16 cellular contexts compared by ENCODE assay signal in the genomic region with DNA sequence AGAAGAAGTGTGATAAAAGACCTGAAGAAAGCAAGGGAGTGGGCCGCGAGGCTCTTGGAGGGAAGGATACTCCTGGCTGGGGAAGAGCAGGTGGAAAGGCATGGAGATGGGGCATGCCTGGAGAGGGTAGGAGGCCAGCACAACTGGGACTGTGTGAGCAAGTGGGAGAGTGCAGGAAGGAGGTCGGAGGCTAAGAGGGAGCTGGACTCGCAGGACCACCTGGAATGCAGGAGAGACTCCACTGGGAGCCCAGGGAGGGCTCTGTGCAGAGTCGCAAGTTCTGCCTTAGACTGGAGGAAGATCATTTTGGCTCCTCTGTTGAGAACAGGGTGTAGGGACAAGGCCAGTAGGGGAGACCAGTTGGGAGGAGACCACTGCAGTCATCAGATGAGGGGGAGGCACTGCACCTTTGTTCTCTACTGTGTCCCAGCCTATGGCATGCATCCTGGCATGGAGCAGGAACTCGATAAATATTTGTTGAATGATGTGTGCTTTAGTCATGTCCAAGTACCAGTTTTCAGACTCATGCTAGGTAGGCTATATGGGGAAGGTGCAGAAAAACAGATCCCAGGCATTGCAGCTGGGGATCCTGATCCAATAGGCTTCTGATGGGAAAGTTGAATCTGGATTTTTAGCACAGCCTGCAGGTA. TPM values are rescaled to one million over a fixed set of nuclear protein-coding genes. Genes with fewer than 3 reads are reported as not detected.
DNase-seq lines count a peak whose midpoint lies in the region; FAIRE-seq and TF ChIP-seq lines count a peak whose summit lies in the region.
"Had no signal": no experiment of that assay in that cellular context is flagged by ENCODE, and none has a peak within 500 bp of the region (broad histone marks: within the 10 kb centered on the region; RNA-seq: fewer than 3 reads in every experiment).

No MANE protein-coding gene starts in this region.

- H2AK5ac ChIP-seq in H9 (ENCODE audit: insufficient read length, low read length): peak overlapping the region; percentile 84

- H2BK20ac ChIP-seq in H9 (ENCODE audit: low read depth, low read length, poor library complexity, severe bottlenecking): no peak overlapping the region

- H3K27me3 ChIP-seq in H9 (ENCODE audit: insufficient read depth, low read length) (no peaks in the 10 kb centered on the region), skeletal muscle satellite cell (ENCODE audit: control insufficient read depth, insufficient read depth, low read length) (no peaks in the 10 kb centered on the region)
- H3K27me3 ChIP-seq: adrenal gland, hepatocyte had no signal

- H3K36me3 Mint-ChIP-seq in H9 (ENCODE audit: insufficient read depth in 1 of 3, low read depth in 3 of 3): no peaks in the 10 kb centered on the region; a peak in 1 of 7 replicates
- H3K36me3 Mint-ChIP-seq in endothelial cell (ENCODE audit: low read depth, unreplicated experiment): no peaks in the 10 kb centered on the region
- H3K36me3 Mint-ChIP-seq: CD14-positive monocyte had no signal

- H2BK5ac ChIP-seq in H9 (ENCODE audit: insufficient read length, low read length): peak overlapping the region; percentile 49

- no peak overlapping the region for H2BK120ac ChIP-seq in H9 (ENCODE audit: low read depth, low read length, poor library complexity, severe bottlenecking)

- no peak overlapping the region for H2BK15ac ChIP-seq in H9 (ENCODE audit: low read depth, low read length)

- H4K5ac ChIP-seq in H9 (ENCODE audit: insufficient read length, low read depth, low read length): no peak overlapping the region

- H3K9me3 Mint-ChIP-seq in H9 (peaks cover 0 to 4% of the 10 kb centered on the region in 2 experiments; a peak in 3 of 5 replicates), endothelial cell (ENCODE audit: unreplicated experiment) (no peaks in the 10 kb centered on the region)

- no peak overlapping the region for H3K9ac ChIP-seq in H9 (ENCODE audit: extremely low read depth, insufficient read length, low read length)
- H3K9ac ChIP-seq in skeletal muscle satellite cell (ENCODE audit: low read depth, low read length): no peak overlapping the region

- no peak overlapping the region for H3K27ac Mint-ChIP-seq in H9
- H3K27ac Mint-ChIP-seq in endothelial cell (ENCODE audit: unreplicated experiment): no peak overlapping the region
- H3K27ac Mint-ChIP-seq: CD14-positive monocyte had no signal

- H3T11ph ChIP-seq in H9 (ENCODE audit: low read length): no peak overlapping the region

- H3K4me1 ChIP-seq in H9 (ENCODE audit: insufficient read depth, low read length) (peaks cover 13% of the 10 kb centered on the region; the same call in 1 of the 2 replicates), skeletal muscle satellite cell (ENCODE audit: control insufficient read depth, insufficient read depth, low read length) (peaks cover 42% of the 10 kb centered on the region)
- H3K4me1 ChIP-seq: adrenal gland had no signal

- no peak overlapping the region for H3K4ac ChIP-seq in H9 (ENCODE audit: low read depth, low read length)

- H3K36me3 ChIP-seq in skeletal muscle satellite cell (ENCODE audit: insufficient read depth, low read length): no peaks in the 10 kb centered on the region
- H3K36me3 ChIP-seq: adrenal gland had no signal

- no peaks in the 10 kb centered on the region for H3K79me2 ChIP-seq in H9 (ENCODE audit: insufficient read depth, low read length)
- H3K79me2 ChIP-seq: hepatocyte had no signal

- peak overlapping the region; percentile 70 for H4K91ac ChIP-seq in H9 (ENCODE audit: insufficient read length, low read depth, low read length)

- H3K4me3 Mint-ChIP-seq in H9 (no peak overlapping the region), endothelial cell (ENCODE audit: unreplicated experiment) (peak overlapping the region; percentile 51)
- H3K4me3 Mint-ChIP-seq: activated T-cell treated with anti-CD3 and anti-CD28 coated beads, Interleukin-2, amount 50 U/mL, for 4 hours; CD14-positive monocyte had no signal

- TF ChIP-seq CTCF in H9 (conservative IDR thresholded peaks at IDR 0.05) (no peak), endothelial cell (IDR thresholded peaks at IDR 0.05; ENCODE audit: unreplicated experiment) (no peak), GM10266 (IDR thresholded peaks at IDR 0.05; ENCODE audit: control insufficient read depth, insufficient read depth, low read depth, missing control alignments) (no peak)

- H3K9me3 ChIP-seq in H9 (ENCODE audit: control insufficient read depth, low read depth, low read length) (no peaks in the 10 kb centered on the region), skeletal muscle satellite cell (replicated peaks; ENCODE audit: low read length) (no peaks in the 10 kb centered on the region)
- H3K9me3 ChIP-seq: adrenal gland had no signal

- no CpG with 5 or more reads among the region's 6 CpGs for WGBS in H9 (ENCODE audit: extremely low coverage, insufficient read length, low lambda C conversion rate)

- peak; percentile 52 for FAIRE-seq in RCC 7860 (lab: Jason Lieb, UNC)
- FAIRE-seq: GM12891 had no signal

- H3K14ac ChIP-seq in H9 (ENCODE audit: insufficient read depth, low read length): no peak overlapping the region; the same call in 1 of the 2 replicates

- no peak overlapping the region for H3K4me2 ChIP-seq in H9 (ENCODE audit: insufficient read depth, insufficient read length, low read length)
- peak overlapping the region; percentile 18 for H3K4me2 ChIP-seq in skeletal muscle satellite cell (ENCODE audit: low read length)
- H3K4me2 ChIP-seq: hepatocyte had no signal

- H2BK12ac ChIP-seq in H9 (ENCODE audit: insufficient read length, low read depth, low read length): peak overlapping the region; percentile 37

- no peaks in the 10 kb centered on the region for H4K20me1 ChIP-seq in H9 (ENCODE audit: control insufficient read depth, insufficient read depth, insufficient read length)

- H2AFZ ChIP-seq in H9 (ENCODE audit: low read length): no peak overlapping the region
- H2AFZ ChIP-seq: hepatocyte had no signal

- no peak overlapping the region for H3K18ac ChIP-seq in H9 (ENCODE audit: insufficient read length, low read depth, low read length)

- H3K4me3 ChIP-seq in skeletal muscle satellite cell (ENCODE audit: low read length): no peak overlapping the region
- H3K4me3 ChIP-seq: adrenal gland, hepatocyte had no signal

- H3K56ac ChIP-seq in H9 (ENCODE audit: insufficient read length, low read depth, low read length): no peak overlapping the region

- H3K27ac ChIP-seq in H9 (ENCODE audit: insufficient read length, low read depth, low read length): no peak overlapping the region
- H3K27ac ChIP-seq: adrenal gland, hepatocyte had no signal

- H3K27me3 Mint-ChIP-seq in H9 (ENCODE audit: low read depth) (peaks cover 3% of the 10 kb centered on the region; the same call in 1 of the 2 replicates), endothelial cell (ENCODE audit: unreplicated experiment) (peaks cover 4% of the 10 kb centered on the region)

- H3K23ac ChIP-seq in H9 (ENCODE audit: insufficient read length, low read depth, low read length): no peak overlapping the region

- H3K4me1 Mint-ChIP-seq in H9 (peaks cover 35 to 41% of the 10 kb centered on the region in 2 experiments), endothelial cell (ENCODE audit: unreplicated experiment) (peaks cover 2% of the 10 kb centered on the region)
- H3K4me1 Mint-ChIP-seq: CD14-positive monocyte had no signal

- H3K23me2 ChIP-seq in H9 (ENCODE audit: insufficient read length, low read depth, low read length, poor library complexity, severe bottlenecking): no peaks in the 10 kb centered on the region

- DNase-seq in H9 (peak; percentile 16), RCC 7860 (ENCODE audit: low spot score) (peak; percentile 85), endothelial cell (ENCODE audit: low spot score) (no peak), HT-29 (ENCODE audit: low spot score) (no peak), GM10266 (ENCODE audit: extremely low spot score) (no peak)
- no peak for DNase-seq in activated CD8-positive, alpha-beta memory T cell treated with anti-CD3 and anti-CD28 coated beads, Interleukin-2, amount 50 U/mL, for 4 hours
- DNase-seq: activated CD4-positive, alpha-beta T cell treated with anti-CD3 and anti-CD28 coated beads, Interleukin-2, amount 50 U/mL, for 1 hour; activated T-cell treated with anti-CD3 and anti-CD28 coated beads, Interleukin-2, amount 50 U/mL, for 4 hours; NCI-H774; stimulated activated CD4-positive, alpha-beta T cell treated with anti-CD3 and anti-CD28 coated beads, Interleukin-15, amount 100 ng/mL, for 24 hours; T-helper 9 cell had no signal

- H3K79me1 ChIP-seq in H9 (ENCODE audit: insufficient read depth, low read depth, low read length, poor library complexity, severe bottlenecking): no peaks in the 10 kb centered on the region

- no peak overlapping the region for H4K8ac ChIP-seq in H9 (replicated peaks; ENCODE audit: insufficient read length, low read depth, low read length)

RNA-seq across cellular contexts. Expression of a gene that starts 13.7 kb away (rescaled TPM):
- total RNA-seq in H9 (2021) (0.11 and 0.13 TPM in 2 replicates), endothelial cell (ENCODE audit: unreplicated experiment) (0.18 TPM)
- 0.22 TPM in 1 of 2 replicates, not detected in the other for total RNA-seq in skeletal muscle satellite cell (2012; rRNA removed)
- total RNA-seq in HT-29 (2014; rRNA removed; shearing (Covaris generic)): 0.10 TPM in 1 of 2 replicates, not detected in the other
- total RNA-seq: activated T-cell treated with anti-CD3 and anti-CD28 coated beads, Interleukin-2, amount 50 U/mL, for 4 hours had no signal

RNA-seq across cellular contexts. Expression of a gene that starts 26.5 kb away (rescaled TPM):
- total RNA-seq in H9 (2021) (0.85 and 1.6 TPM in 2 replicates), endothelial cell (ENCODE audit: unreplicated experiment) (1.1 TPM)
- 13.8 and 15.7 TPM in 2 replicates for total RNA-seq in skeletal muscle satellite cell (2012; rRNA removed)
- total RNA-seq in HT-29 (2014; rRNA removed; shearing (Covaris generic)): not detected in 2 replicates
- total RNA-seq: activated T-cell treated with anti-CD3 and anti-CD28 coated beads, Interleukin-2, amount 50 U/mL, for 4 hours had no signal

Comparison
In these comparisons a context has a peak if more than half of its experiments do, and no peak if none do; other contexts are left out.
1. DNase-seq: peak in H9 (single experiment) and RCC 7860 (single experiment); none in endothelial cell (single experiment), HT-29 (single experiment), activated CD8-positive, alpha-beta memory T cell treated with anti-CD3 and anti-CD28 coated beads, Interleukin-2, amount 50 U/mL, for 4 hours (single experiment) and GM10266 (single experiment).